Comparison of ENCODE assay signal across 8 cellular contexts in the genomic region with DNA sequence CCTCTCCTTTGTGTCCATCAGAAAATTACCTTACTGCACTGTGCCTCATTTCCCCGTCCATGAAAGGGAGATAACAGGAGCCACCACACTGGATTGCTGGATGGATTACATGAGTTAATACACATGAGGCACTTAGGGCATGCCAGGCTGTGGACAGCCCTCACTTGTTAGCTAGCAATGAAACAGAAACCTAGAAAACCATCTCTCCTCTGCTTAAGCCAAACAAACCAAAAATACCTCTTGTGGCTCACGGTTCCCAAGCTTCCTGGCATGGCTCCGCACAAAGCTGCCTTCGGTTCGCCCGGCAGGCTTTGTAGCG. TPM values are rescaled to one million over a fixed set of nuclear protein-coding genes. Genes with fewer than 3 reads are reported as not detected.
DNase-seq lines count a peak whose midpoint lies in the region; ATAC-seq and TF ChIP-seq lines count a peak whose summit lies in the region.

No MANE protein-coding gene starts in this region.

- H3K27ac ChIP-seq in KOPT-K1 (ENCODE audit: low read depth, low read length, poor library complexity, severe bottlenecking) (peak overlapping the region; percentile 70), left lung (peak overlapping the region; percentile 82 to 84), suprapubic skin (peak overlapping the region; percentile 79)

- peaks cover 20% of the 10 kb centered on the region for H3K36me3 Mint-ChIP-seq in brain

- H3K9me3 Mint-ChIP-seq in brain, result no peaks in the 10 kb centered on the region

- WGBS in suprapubic skin, result 3% methylated on average over 5 of the region's 7 CpGs

- TF ChIP-seq CTCF in brain (conservative IDR thresholded peaks at IDR 0.05), result no peak
- TF ChIP-seq CTCF in left lung (IDR thresholded peaks at IDR 0.05), result no peak
- TF ChIP-seq CTCF in suprapubic skin (IDR thresholded peaks at IDR 0.05), result no peak

- H3K9me3 ChIP-seq in KOPT-K1 (ENCODE audit: insufficient read depth, low read length, poor library complexity, severe bottlenecking), result no peaks in the 10 kb centered on the region
- H3K9me3 ChIP-seq in left lung, result no peaks in the 10 kb centered on the region
- no peaks in the 10 kb centered on the region for H3K9me3 ChIP-seq in suprapubic skin

- H3K27me3 ChIP-seq in left lung (no peaks in the 10 kb centered on the region), suprapubic skin (no peaks in the 10 kb centered on the region)

- DNase-seq in DMS79 treated with DMSO at 0.1 percent for 48 hours (lab: John Stamatoyannopoulos, UW), result peak; percentile 55
- no peak for DNase-seq in DMS79 (lab: John Stamatoyannopoulos, UW)
- no peak for DNase-seq in left lung
- DNase-seq in suprapubic skin (ENCODE audit: low spot score in 2 of 2), result no peak
- no peak for DNase-seq in stimulated activated CD4-positive, alpha-beta T cell treated with anti-CD3 and anti-CD28 coated beads, Interleukin-15, amount 100 ng/mL, for 24 hours

- peak overlapping the region; percentile 95 to 97 (median 96) for H3K4me3 Mint-ChIP-seq in brain

- peak overlapping the region; percentile 82 to 96 (median 96) for H3K27ac Mint-ChIP-seq in brain

- TF ChIP-seq EP300 in suprapubic skin (IDR thresholded peaks at IDR 0.05), result no peak

- intact Hi-C loops in left lung (cut with DNase I), result no loop called here

- H3K4me1 ChIP-seq in left lung (peaks cover 4 to 21% of the 10 kb centered on the region in 2 donors), suprapubic skin (peaks cover 36% of the 10 kb centered on the region)

- H3K4me3 ChIP-seq in left lung, result peak overlapping the region; percentile 77 to 84
- H3K4me3 ChIP-seq in suprapubic skin, result peak overlapping the region; percentile 81

- ATAC-seq in GM21737 (IDR thresholded peaks at IDR 0.05; ENCODE audit: unreplicated experiment), result peak; percentile 27
- ATAC-seq in left lung, result peak; percentile 50

- H3K36me3 ChIP-seq in KOPT-K1 (ENCODE audit: insufficient read depth, low read length) (peaks cover 16% of the 10 kb centered on the region), left lung (peaks cover 3% of the 10 kb centered on the region in 2 donors), suprapubic skin (peaks cover 3% of the 10 kb centered on the region)

- no peak for TF ChIP-seq POLR2A in suprapubic skin (IDR thresholded peaks at IDR 0.05)

- peaks cover 44% of the 10 kb centered on the region for H3K4me1 Mint-ChIP-seq in brain

- H3K27me3 Mint-ChIP-seq in brain, result peaks cover 27% of the 10 kb centered on the region

RNA-seq across cellular contexts. Expression of a gene that starts 0.7 kb away (rescaled TPM):
- polyA plus RNA-seq in brain (ENCODE audit: insufficient read depth, low read depth, low replicate concordance), result 2.9 TPM
- total RNA-seq in left lung (10 to 100 TPM; 16.7 to 18.1 TPM), suprapubic skin (10 to 100 TPM; 16.9 to 28.1 (median 20.0) TPM)

RNA-seq across cellular contexts. Expression of a gene that starts 13.7 kb away (rescaled TPM):
- polyA plus RNA-seq in brain (ENCODE audit: insufficient read depth, low read depth, low replicate concordance), result 0.95 TPM
- 10 to 100 TPM in 1 of 2 donors, 1 to 10 TPM in 1; 7.5 to 19.2 TPM for total RNA-seq in left lung
- 1 to 10 TPM; 1.1 to 4.5 (median 2.0) TPM for total RNA-seq in suprapubic skin
